In the genomic region with DNA sequence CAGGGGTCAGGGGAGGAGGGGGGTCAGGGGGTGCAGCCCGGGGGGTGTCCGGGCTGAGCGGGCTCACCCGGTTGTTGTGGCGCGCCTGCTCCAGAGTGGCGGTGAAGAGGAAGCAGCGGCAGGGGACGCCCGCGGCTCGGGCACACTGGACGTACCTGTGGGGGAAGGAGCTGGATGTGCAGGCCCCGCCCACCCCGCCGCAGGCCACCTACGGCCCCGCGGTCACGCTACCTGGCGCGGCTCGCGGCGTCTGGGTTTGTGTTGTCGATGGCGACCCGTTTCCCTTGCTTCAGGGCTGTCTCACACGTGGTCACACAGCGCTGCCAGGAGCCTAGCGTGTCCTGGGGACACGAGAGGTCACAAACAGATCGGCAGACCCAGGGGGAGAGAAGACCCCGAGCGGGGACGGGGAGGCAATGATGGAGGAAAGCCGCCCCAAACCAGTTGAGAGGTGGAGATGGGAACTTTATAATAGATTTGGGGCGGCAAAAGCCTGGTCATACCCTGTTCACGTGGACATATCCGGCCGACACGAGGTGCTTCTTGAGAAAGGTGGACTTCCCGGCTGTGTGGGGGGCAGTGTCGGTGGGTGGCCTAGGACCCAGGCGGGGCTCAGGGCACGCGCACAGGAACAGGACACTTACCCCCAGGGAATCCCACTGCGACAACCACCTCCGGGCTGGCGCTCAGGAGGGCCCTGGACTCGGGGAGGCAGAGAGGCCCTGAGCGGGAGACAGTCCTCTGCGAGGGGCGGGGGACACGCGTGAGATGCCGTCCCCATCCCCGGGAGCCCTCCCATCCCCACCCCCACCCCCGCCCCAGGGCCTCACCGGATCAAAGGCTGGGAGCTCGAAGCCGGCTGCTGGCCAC, we compare ENCODE assay signal across 2 cellular contexts.
TF ChIP-seq lines count a peak whose summit lies in the region.

No MANE protein-coding gene starts in this region.

TF ChIP-seq in A549, 52 proteins besides CTCF, POLR2A, EP300 and RAD21:
- TF ChIP-seq RARB (CRISPR knock-in tag; IDR thresholded peaks at IDR 0.05) (no peak), POLR2AphosphoS2 (conservative IDR thresholded peaks at IDR 0.05; ENCODE audit: low read length) (peak; percentile 7; the same call in 1 of the 2 replicates)

TF ChIP-seq in K562, 482 proteins besides CTCF, POLR2A, EP300 and RAD21:
- peak; percentile 72 for TF ChIP-seq POLR2G (IDR thresholded peaks at IDR 0.05; ENCODE audit: low read depth, low read length)
- TF ChIP-seq, protein P1, sequence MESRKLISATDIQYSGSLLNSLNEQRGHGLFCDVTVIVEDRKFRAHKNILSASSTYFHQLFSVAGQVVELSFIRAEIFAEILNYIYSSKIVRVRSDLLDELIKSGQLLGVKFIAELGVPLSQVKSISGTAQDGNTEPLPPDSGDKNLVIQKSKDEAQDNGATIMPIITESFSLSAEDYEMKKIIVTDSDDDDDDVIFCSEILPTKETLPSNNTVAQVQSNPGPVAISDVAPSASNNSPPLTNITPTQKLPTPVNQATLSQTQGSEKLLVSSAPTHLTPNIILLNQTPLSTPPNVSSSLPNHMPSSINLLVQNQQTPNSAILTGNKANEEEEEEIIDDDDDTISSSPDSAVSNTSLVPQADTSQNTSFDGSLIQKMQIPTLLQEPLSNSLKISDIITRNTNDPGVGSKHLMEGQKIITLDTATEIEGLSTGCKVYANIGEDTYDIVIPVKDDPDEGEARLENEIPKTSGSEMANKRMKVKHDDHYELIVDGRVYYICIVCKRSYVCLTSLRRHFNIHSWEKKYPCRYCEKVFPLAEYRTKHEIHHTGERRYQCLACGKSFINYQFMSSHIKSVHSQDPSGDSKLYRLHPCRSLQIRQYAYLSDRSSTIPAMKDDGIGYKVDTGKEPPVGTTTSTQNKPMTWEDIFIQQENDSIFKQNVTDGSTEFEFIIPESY (CRISPR knock-in tag; IDR thresholded peaks at IDR 0.05): peak; percentile 96
- peak; percentile 33 for TF ChIP-seq FIP1L1 (IDR thresholded peaks at IDR 0.05; ENCODE audit: low read depth, low read length, poor library complexity, severe bottlenecking)
- TF ChIP-seq PCBP1 (IDR thresholded peaks at IDR 0.05; ENCODE audit: low read depth, low read length, poor library complexity, severe bottlenecking): no peak
